In the genomic region with DNA sequence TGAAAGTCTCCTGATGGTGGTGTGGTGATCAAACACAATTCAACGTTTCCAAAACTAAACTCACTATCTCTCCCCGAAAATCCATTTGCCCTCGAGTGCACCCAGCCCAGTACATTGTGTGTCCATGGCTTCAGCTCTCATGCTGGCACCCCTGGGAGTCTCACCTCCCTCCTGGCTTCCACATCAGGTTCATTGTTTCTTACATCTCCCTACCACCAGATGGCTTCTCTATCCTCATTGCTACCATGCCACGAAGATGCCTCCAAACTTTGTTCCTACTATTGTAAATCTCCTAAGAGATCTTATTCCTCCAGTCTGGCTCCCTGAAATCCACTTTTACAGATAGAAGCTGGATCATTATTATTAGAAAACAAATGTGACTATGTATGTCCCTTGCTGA, we compare ENCODE assay signal across 23 cellular contexts.
"Had no signal": no experiment of that assay in that cellular context is flagged by ENCODE, and none has a peak within 500 bp of the region (broad histone marks: within the 10 kb centered on the region; RNA-seq: fewer than 3 reads in every experiment).

No MANE protein-coding gene starts in this region.

- H3K4me1 Mint-ChIP-seq: activated CD4-positive, alpha-beta T cell treated with anti-CD3 and anti-CD28 coated beads for 36 hours; activated naive CD8-positive, alpha-beta T cell treated with anti-CD3 and anti-CD28 coated beads, Interleukin-2, amount 10 ng/mL, durations not matched to agents 7 days and 5 days; nephron progenitor cell; stimulated activated naive B cell treated with anti-CD40 and anti-IgM and Interleukin-4, amounts not matched to agents 10 μg/mL and 1 μg/mL and 100 μg/mL, for 72 hours had no signal

- H3K4me1 ChIP-seq: body of pancreas, left lung, sigmoid colon, spleen, upper lobe of left lung had no signal

- H3K27ac Mint-ChIP-seq: activated CD4-positive, alpha-beta memory T cell treated with anti-CD3 and anti-CD28 coated beads for 36 hours; activated CD4-positive, alpha-beta T cell treated with anti-CD3 and anti-CD28 coated beads for 36 hours; activated naive CD8-positive, alpha-beta T cell treated with anti-CD3 and anti-CD28 coated beads, Interleukin-2, amount 10 ng/mL, durations not matched to agents 7 days and 5 days; nephron progenitor cell; stimulated activated naive B cell treated with anti-CD40 and anti-IgM and Interleukin-4, amounts not matched to agents 10 μg/mL and 1 μg/mL and 100 μg/mL, for 72 hours; WTC11 had no signal

- H3K27me3 ChIP-seq: body of pancreas, left lung, sigmoid colon, spleen, upper lobe of left lung had no signal

- DNase-seq: activated CD4-positive, alpha-beta memory T cell treated with anti-CD3 and anti-CD28 coated beads for 36 hours; activated CD4-positive, alpha-beta T cell treated with anti-CD3 and anti-CD28 coated beads for 36 hours; activated naive CD4-positive, alpha-beta T cell; activated naive CD8-positive, alpha-beta T cell treated with anti-CD3 and anti-CD28 coated beads, Interleukin-2, amount 10 ng/mL, durations not matched to agents 7 days and 5 days; amygdala; body of pancreas; caudate nucleus; head of caudate nucleus; left lung; mammary epithelial cell; midbrain; nephron progenitor cell; nucleus accumbens; sigmoid colon; spleen; stimulated activated CD4-positive, alpha-beta T cell treated with anti-CD3 and anti-CD28 coated beads, Interleukin-4, amount 100 ng/mL, for 4 hours; stimulated activated naive B cell treated with anti-CD40 and anti-IgM and Interleukin-4, amounts not matched to agents 10 μg/mL and 1 μg/mL and 100 μg/mL, for 72 hours; upper lobe of left lung had no signal

- FAIRE-seq: colon, frontal cortex, keratinocyte had no signal

- H3K9me3 ChIP-seq: body of pancreas, thoracic aorta, upper lobe of left lung had no signal

- H3K27ac ChIP-seq: body of pancreas, left lung, sigmoid colon, spleen, thoracic aorta, upper lobe of left lung had no signal

- H3K4me3 Mint-ChIP-seq: activated CD4-positive, alpha-beta memory T cell treated with anti-CD3 and anti-CD28 coated beads for 36 hours; activated CD4-positive, alpha-beta T cell treated with anti-CD3 and anti-CD28 coated beads for 36 hours; activated naive CD8-positive, alpha-beta T cell treated with anti-CD3 and anti-CD28 coated beads, Interleukin-2, amount 10 ng/mL, durations not matched to agents 7 days and 5 days; nephron progenitor cell; stimulated activated naive B cell treated with anti-CD40 and anti-IgM and Interleukin-4, amounts not matched to agents 10 μg/mL and 1 μg/mL and 100 μg/mL, for 72 hours; WTC11 had no signal

- H3K4me3 ChIP-seq: body of pancreas, left lung, sigmoid colon, spleen, thoracic aorta, upper lobe of left lung had no signal

- ATAC-seq: activated CD4-positive, alpha-beta T cell treated with anti-CD3 and anti-CD28 coated beads for 36 hours; body of pancreas; left lung; stimulated activated naive B cell treated with anti-CD40 and anti-IgM and Interleukin-4, amounts not matched to agents 10 μg/mL and 1 μg/mL and 100 μg/mL, for 72 hours; WTC11 had no signal

- H3K36me3 ChIP-seq: left lung, sigmoid colon, spleen, thoracic aorta, upper lobe of left lung had no signal

- H3K36me3 Mint-ChIP-seq: activated CD4-positive, alpha-beta memory T cell treated with anti-CD3 and anti-CD28 coated beads for 36 hours; activated naive CD8-positive, alpha-beta T cell treated with anti-CD3 and anti-CD28 coated beads, Interleukin-2, amount 10 ng/mL, durations not matched to agents 7 days and 5 days; stimulated activated naive B cell treated with anti-CD40 and anti-IgM and Interleukin-4, amounts not matched to agents 10 μg/mL and 1 μg/mL and 100 μg/mL, for 72 hours had no signal
